20 cellular contexts compared by ENCODE assay signal in genomic region chr21:41605934-41606285, GRCh38.
A peak's percentile ranks its signal among the peaks of the same experiment; 100 is the strongest.
DNase-seq lines count a peak whose midpoint lies in the region; ATAC-seq and TF ChIP-seq lines count a peak whose summit lies in the region.
"Had no signal": no experiment of that assay in that cellular context is flagged by ENCODE, and none has a peak within 500 bp of the region (broad histone marks: within the 10 kb centered on the region; RNA-seq: fewer than 3 reads in every experiment).

No MANE protein-coding gene starts in this region.

- H2BK20ac ChIP-seq in IMR-90 (ENCODE audit: low read depth, low read length): no peak overlapping the region

- H3K4me3 ChIP-seq in IMR-90 (ENCODE audit: insufficient read depth, low read depth, low read length): no peak overlapping the region
- no peak overlapping the region for H3K4me3 ChIP-seq in neural progenitor cell
- H3K4me3 ChIP-seq in upper lobe of right lung: no peak overlapping the region
- no peak overlapping the region for H3K4me3 ChIP-seq in SK-N-SH (ENCODE audit: low read depth in 2 of 2, low read length in 1 of 2)
- H3K4me3 ChIP-seq: Peyer's patch, SK-N-MC had no signal

- no peaks in the 10 kb centered on the region for H3K9me3 Mint-ChIP-seq in neural progenitor cell
- H3K9me3 Mint-ChIP-seq: CD8-positive, alpha-beta memory T cell had no signal

- H3K4me3 Mint-ChIP-seq in neural progenitor cell: no peak overlapping the region
- H3K4me3 Mint-ChIP-seq: B cell; CD14-positive monocyte; CD8-positive, alpha-beta memory T cell had no signal

- no peak overlapping the region for H2BK5ac ChIP-seq in IMR-90 (ENCODE audit: low read depth, low read length, poor library complexity, severe bottlenecking)

- peaks cover 28% of the 10 kb centered on the region for H3K27me3 ChIP-seq in IMR-90 (ENCODE audit: control insufficient read depth, insufficient read depth, low read length)
- no peaks in the 10 kb centered on the region for H3K27me3 ChIP-seq in neural progenitor cell
- H3K27me3 ChIP-seq in upper lobe of right lung: no peaks in the 10 kb centered on the region
- no peaks in the 10 kb centered on the region for H3K27me3 ChIP-seq in SK-N-SH (ENCODE audit: insufficient read depth)
- H3K27me3 ChIP-seq: Peyer's patch had no signal

- TF ChIP-seq POLR2A in IMR-90 (IDR thresholded peaks at IDR 0.05; ENCODE audit: low read depth, low read length): no peak

- H3K9ac ChIP-seq in IMR-90 (ENCODE audit: low read depth, low read length): no peak overlapping the region
- no peak overlapping the region for H3K9ac ChIP-seq in neural progenitor cell
- no peak overlapping the region for H3K9ac ChIP-seq in SK-N-SH

- no peak overlapping the region for H3K56ac ChIP-seq in IMR-90 (ENCODE audit: extremely low read depth, insufficient read depth, low read length)

- POLR2A ChIA-PET in IMR-90 (lab: Charles Lee; ENCODE audit: unreplicated experiment) (no interaction called here), SK-N-SH (lab: Yijun Ruan, JAX) (no interaction called here)

- H3K23ac ChIP-seq in IMR-90 (ENCODE audit: low read depth, low read length): no peak overlapping the region

- H3K4ac ChIP-seq in IMR-90 (ENCODE audit: low read depth, low read length): no peak overlapping the region

- H3K14ac ChIP-seq in IMR-90 (replicated peaks; ENCODE audit: low read depth, low read length): no peak overlapping the region

- H3K9me3 ChIP-seq in IMR-90 (ENCODE audit: control insufficient read depth, insufficient read depth, low read length) (no peaks in the 10 kb centered on the region), neural progenitor cell (ENCODE audit: low read depth) (no peaks in the 10 kb centered on the region), upper lobe of right lung (no peaks in the 10 kb centered on the region), SK-N-SH (no peaks in the 10 kb centered on the region)
- H3K9me3 ChIP-seq: Peyer's patch had no signal

- BruUV-seq in IMR-90 (replicated peaks; lab: Mats Ljungman, UMichigan): no TSS peak

- H3K36me3 ChIP-seq in IMR-90 (ENCODE audit: control insufficient read depth, insufficient read depth, low read length) (no peaks in the 10 kb centered on the region), neural progenitor cell (no peaks in the 10 kb centered on the region), upper lobe of right lung (no peaks in the 10 kb centered on the region), SK-N-SH (replicated peaks in 1 of 2; ENCODE audit: control insufficient read depth in 1 of 2, insufficient read depth in 2 of 2, low read length in 1 of 2) (no peaks in the 10 kb centered on the region)
- H3K36me3 ChIP-seq: Peyer's patch had no signal

- no peak for TF ChIP-seq EP300 in SK-N-SH (IDR thresholded peaks at IDR 0.05; ENCODE audit: borderline replicate concordance in 1 of 2, low read depth in 1 of 2, low read length in 1 of 2)

- CTCF ChIA-PET in IMR-90 (lab: Yijun Ruan, JAX): interaction anchor here (2.0 kb wide), 1 partner anchor 322 kb away, joined by 5 read pairs; no protein-coding TSS in a partner anchor
- CTCF ChIA-PET in SK-N-SH (lab: Yijun Ruan, JAX): interaction anchor here (1.8 kb wide), 1 partner anchor 172 kb away, joined by 6 read pairs; no protein-coding TSS in a partner anchor

- WGBS in IMR-90 (ENCODE audit: extremely low coverage in 2 of 2, insufficient read length in 1 of 2), 2 experiments: 86% methylated on average over 3 of the region's 10 CpGs; no CpG with 5 or more reads in 1 of the 2 experiments
- 92% methylated on average over 10 of the region's 10 CpGs for WGBS in SK-N-SH (ENCODE audit: low lambda C conversion rate)

- ATAC-seq in IMR-90 (ENCODE audit: low read depth) (no peak), upper lobe of right lung (no peak), esophagus mucosa (no peak), HG02973 (IDR thresholded peaks at IDR 0.05; ENCODE audit: unreplicated experiment) (no peak)
- ATAC-seq: HCT116 had no signal

- DNase-seq in IMR-90: no peak
- no peak for DNase-seq in neural progenitor cell (ENCODE audit: low spot score)
- peak; percentile 50 for DNase-seq in upper lobe of right lung
- DNase-seq in SK-N-SH: no peak
- DNase-seq: CD8-positive, alpha-beta memory T cell; DND-41; NCI-H1048; NCI-H1694; NCI-H2227 treated with DMSO at 0.1 percent for 48 hours; NCI-H526 treated with DMSO at 0.1 percent for 48 hours; SIG-M5; SW 1271 had no signal

- peak overlapping the region; percentile 53 for H2AK9ac ChIP-seq in IMR-90 (replicated peaks; ENCODE audit: low read depth, low read length, poor library complexity)

- H2BK15ac ChIP-seq in IMR-90 (ENCODE audit: low read depth, low read length): no peak overlapping the region

- TF ChIP-seq CTCF in IMR-90 (conservative IDR thresholded peaks at IDR 0.05; ENCODE audit: low read depth, low read length): no peak
- no peak for TF ChIP-seq CTCF in VCaP (conservative IDR thresholded peaks at IDR 0.05)
- no peak for TF ChIP-seq CTCF in neural progenitor cell (IDR thresholded peaks at IDR 0.05)
- no peak for TF ChIP-seq CTCF in upper lobe of right lung (IDR thresholded peaks at IDR 0.05)
- no peak for TF ChIP-seq CTCF in SK-N-SH (IDR thresholded peaks at IDR 0.05)

- H2AFZ ChIP-seq in IMR-90 (replicated peaks; ENCODE audit: low read length, poor library complexity) (peak overlapping the region; percentile 8), neural progenitor cell (replicated peaks) (no peak overlapping the region), SK-N-SH (ENCODE audit: low read depth) (no peak overlapping the region)

- no peaks in the 10 kb centered on the region for H3K4me1 ChIP-seq in IMR-90 (ENCODE audit: control insufficient read depth, insufficient read depth, low read length)
- H3K4me1 ChIP-seq in neural progenitor cell: peaks cover 6% of the 10 kb centered on the region
- H3K4me1 ChIP-seq in upper lobe of right lung: peaks cover 5% of the 10 kb centered on the region
- H3K4me1 ChIP-seq in SK-N-SH (ENCODE audit: control insufficient read depth in 1 of 2, insufficient read depth in 2 of 2, low read depth in 1 of 2, low read length in 1 of 2): no peaks in the 10 kb centered on the region

- peaks cover 10% of the 10 kb centered on the region for H3K27me3 Mint-ChIP-seq in neural progenitor cell (ENCODE audit: insufficient read depth, low read depth)

- peaks cover 6% of the 10 kb centered on the region for H3K4me1 Mint-ChIP-seq in neural progenitor cell
- H3K4me1 Mint-ChIP-seq: B cell; CD14-positive monocyte; CD8-positive, alpha-beta memory T cell had no signal

- intact Hi-C loops in IMR-90 (cut with micrococcal nuclease): no loop called here
- intact Hi-C loops in upper lobe of right lung (cut with DNase I): no loop called here

- no peak overlapping the region for H4K8ac ChIP-seq in IMR-90 (ENCODE audit: low read depth in 2 of 2, low read length in 2 of 2)

- H3K27ac ChIP-seq in IMR-90 (ENCODE audit: insufficient read depth, low read length): no peak overlapping the region
- H3K27ac ChIP-seq in VCaP: peak overlapping the region; percentile 54; the same call in 1 of the 2 replicates
- no peak overlapping the region for H3K27ac ChIP-seq in neural progenitor cell
- H3K27ac ChIP-seq in upper lobe of right lung: no peak overlapping the region
- no peak overlapping the region for H3K27ac ChIP-seq in SK-N-SH (ENCODE audit: low read depth in 2 of 2, low read length in 1 of 2)
- H3K27ac ChIP-seq: Peyer's patch, SK-N-MC had no signal

- H3K79me2 ChIP-seq in neural progenitor cell (ENCODE audit: low read depth) (no peaks in the 10 kb centered on the region), SK-N-SH (ENCODE audit: insufficient read depth) (no peaks in the 10 kb centered on the region)

- no peaks in the 10 kb centered on the region for H3K9me2 ChIP-seq in SK-N-SH

- no peaks in the 10 kb centered on the region for H3K36me3 Mint-ChIP-seq in neural progenitor cell
- H3K36me3 Mint-ChIP-seq: CD14-positive monocyte; CD8-positive, alpha-beta memory T cell had no signal

- no peak overlapping the region for H2BK120ac ChIP-seq in IMR-90 (ENCODE audit: low read depth, low read length)

- no peaks in the 10 kb centered on the region for H3K9me1 ChIP-seq in IMR-90 (ENCODE audit: insufficient read depth, low read length)

- TF ChIP-seq RAD21 in IMR-90 (IDR thresholded peaks at IDR 0.05; ENCODE audit: low read length) (no peak), SK-N-SH (IDR thresholded peaks at IDR 0.05; ENCODE audit: low read length) (no peak)

- no peaks in the 10 kb centered on the region for H3F3A ChIP-seq in neural progenitor cell (ENCODE audit: low read depth)
- no peaks in the 10 kb centered on the region for H3F3A ChIP-seq in SK-N-SH (replicated peaks; ENCODE audit: insufficient read depth)

- in situ Hi-C loops in IMR-90 (cut with MboI; ENCODE audit: low sequenced_read_pairs): no loop called here

- H3K18ac ChIP-seq in IMR-90 (ENCODE audit: low read depth, low read length): no peak overlapping the region

- H4K5ac ChIP-seq in IMR-90 (ENCODE audit: low read depth, low read length): no peak overlapping the region

- peak overlapping the region; percentile 12 for H3K27ac Mint-ChIP-seq in neural progenitor cell
- H3K27ac Mint-ChIP-seq: B cell; CD14-positive monocyte; CD8-positive, alpha-beta memory T cell had no signal

- H4K91ac ChIP-seq in IMR-90 (ENCODE audit: insufficient read depth, low read depth, low read length): no peak overlapping the region

- H3K79me1 ChIP-seq in IMR-90 (ENCODE audit: low read depth in 1 of 2, low read length in 2 of 2): no peaks in the 10 kb centered on the region

- H2AK5ac ChIP-seq in IMR-90 (ENCODE audit: low read depth, low read length): no peak overlapping the region

- dilution Hi-C loops in IMR-90 (cut with HindIII; ENCODE audit: low sequenced_read_pairs, unreplicated experiment): no loop called here

- H4K20me1 ChIP-seq in IMR-90 (ENCODE audit: insufficient read depth, low read length) (no peaks in the 10 kb centered on the region), neural progenitor cell (ENCODE audit: low read depth) (no peaks in the 10 kb centered on the region), SK-N-SH (ENCODE audit: insufficient read depth) (no peaks in the 10 kb centered on the region)

- H3K4me2 ChIP-seq in IMR-90 (ENCODE audit: low read depth, low read length) (no peak overlapping the region), neural progenitor cell (no peak overlapping the region), SK-N-SH (no peak overlapping the region)

TF ChIP-seq in SK-N-SH, 30 proteins besides CTCF, POLR2A, EP300 and RAD21 (continues in another document):
- TF ChIP-seq MXI1 (IDR thresholded peaks at IDR 0.05; ENCODE audit: low read depth, low read length) (no peak), GATA2 (CRISPR knock-in tag; IDR thresholded peaks at IDR 0.05) (no peak), SMC3 (IDR thresholded peaks at IDR 0.05; ENCODE audit: low read depth, low read length) (no peak), GABPA (IDR thresholded peaks at IDR 0.05; ENCODE audit: low read depth) (no peak), IRF3 (IDR thresholded peaks at IDR 0.05; ENCODE audit: low read depth, low read length) (no peak)
